In genomic region chr16:56679813-56680212, GRCh38 we compare ENCODE assay signal across 17 cellular contexts. TPM values are rescaled to one million over a fixed set of nuclear protein-coding genes. Genes with fewer than 3 reads are reported as not detected.
DNase-seq lines count a peak whose midpoint lies in the region; ATAC-seq, FAIRE-seq and TF ChIP-seq lines count a peak whose summit lies in the region.
"Had no signal": no experiment of that assay in that cellular context is flagged by ENCODE, and none has a peak within 500 bp of the region (broad histone marks: within the 10 kb centered on the region; RNA-seq: fewer than 3 reads in every experiment).

No MANE protein-coding gene starts in this region.

- H3K27ac ChIP-seq in HepG2 (ENCODE audit: extremely low read length, insufficient read depth, low read length) = no peak overlapping the region
- H3K27ac ChIP-seq: BLaER1 treated with 17β-estradiol and CSF1 and Interleukin-3, amounts not matched to agents 10 nM and 100 nM had no signal

- FAIRE-seq in HepG2 (lab: Jason Lieb, UNC) = no peak

- H2AFZ ChIP-seq in HepG2 (ENCODE audit: low read length) = no peak overlapping the region

- H3K4me2 ChIP-seq in HepG2 (ENCODE audit: low read depth, low read length) = no peak overlapping the region
- H3K4me2 ChIP-seq: BLaER1 treated with 17β-estradiol and CSF1 and Interleukin-3, amounts not matched to agents 10 nM and 100 nM had no signal

- 3% methylated on average over 6 of the region's 6 CpGs for WGBS in HepG2 (ENCODE audit: low lambda C conversion rate)

- TF ChIP-seq EP300 in HepG2 (IDR thresholded peaks at IDR 0.05; ENCODE audit: low read depth in 2 of 2, low read length in 2 of 2) = no peak
- no peak for TF ChIP-seq EP300 in HepG2 (CRISPR knock-in tag; IDR thresholded peaks at IDR 0.05; ENCODE audit: borderline replicate concordance)

- POLR2A ChIA-PET in HepG2 (lab: Yijun Ruan, JAX) = interaction anchor here (1.0 kb wide), 1 partner anchor 73 kb away, joined by 3 read pairs; no protein-coding TSS in a partner anchor

- no peak overlapping the region for H3K4me3 ChIP-seq in HepG2 (replicated peaks in 1 of 3; ENCODE audit: insufficient read depth in 1 of 3, low read depth in 2 of 3, low read length in 3 of 3)
- H3K4me3 ChIP-seq: BLaER1 treated with 17β-estradiol and CSF1 and Interleukin-3, amounts not matched to agents 10 nM and 100 nM; K562; lung had no signal

- H3K9me3 ChIP-seq in HepG2 (ENCODE audit: low read length) = no peaks in the 10 kb centered on the region
- H3K9me3 ChIP-seq: BLaER1 treated with 17β-estradiol and CSF1 and Interleukin-3, amounts not matched to agents 10 nM and 100 nM had no signal

- H3K79me2 ChIP-seq in HepG2 (ENCODE audit: insufficient read depth, low read length) = no peaks in the 10 kb centered on the region

- CTCF ChIA-PET in HepG2 (lab: Yijun Ruan, JAX; ENCODE audit: low intra/inter-chr PET ratio, low total read pairs) = no interaction called here

- no peak for ATAC-seq in HepG2
- ATAC-seq in GM18868 (IDR thresholded peaks at IDR 0.05; ENCODE audit: unreplicated experiment) = no peak
- no peak for ATAC-seq in left colon
- ATAC-seq: K562; naive thymus-derived CD4-positive, alpha-beta T cell had no signal

- no TSS peak for BruUV-seq in HepG2 (replicated peaks; lab: Mats Ljungman, UMichigan)

- no peak for TF ChIP-seq CTCF in HepG2 (CRISPR knock-in tag; IDR thresholded peaks at IDR 0.05)

- no peak overlapping the region for H3K9ac ChIP-seq in HepG2 (ENCODE audit: insufficient read depth, low read depth, low read length)
- H3K9ac ChIP-seq: BLaER1 treated with 17β-estradiol and CSF1 and Interleukin-3, amounts not matched to agents 10 nM and 100 nM had no signal

- no peaks in the 10 kb centered on the region for H3K36me3 ChIP-seq in HepG2 (replicated peaks in 1 of 2; ENCODE audit: control insufficient read depth in 1 of 2, insufficient read depth in 2 of 2, low read length in 2 of 2)
- H3K36me3 ChIP-seq: BLaER1 treated with 17β-estradiol and CSF1 and Interleukin-3, amounts not matched to agents 10 nM and 100 nM had no signal

- peak; percentile 28 for DNase-seq in Daoy (ENCODE audit: low read depth)
- peak; percentile 49 for DNase-seq in H4 (ENCODE audit: low spot score)
- DNase-seq in RPMI7951 (ENCODE audit: low read depth) = peak; percentile 35
- DNase-seq in HepG2 (ENCODE audit: low spot score) = peak; percentile 23
- no peak for DNase-seq in left colon
- no peak for DNase-seq in NCI-H2081 treated with DMSO at 0.1 percent for 48 hours (lab: John Stamatoyannopoulos, UW)
- DNase-seq: activated B cell treated with CpG ODN at 0.5 μM for 24 hours; activated T-cell treated with anti-CD3 and anti-CD28 coated beads for 4 hours; central memory CD4-positive, alpha-beta T cell; DND-41; foreskin melanocyte; naive thymus-derived CD4-positive, alpha-beta T cell; NCI-H446 had no signal

- no peak for TF ChIP-seq RAD21 in HepG2 (CRISPR knock-in tag; IDR thresholded peaks at IDR 0.05)

- intact Hi-C loops in HepG2 (cut with micrococcal nuclease; ENCODE audit: unreplicated experiment) (no loop called here), left colon (cut with DNase I, micrococcal nuclease) (no loop called here)

- in situ Hi-C loops in HepG2 (cut with HindIII; ENCODE audit: extremely low pct_ligation_motif_present, low pct_unique_long_range_greater_than_20kb) = no loop called here

- TF ChIP-seq POLR2A in HepG2 (IDR thresholded peaks at IDR 0.05; ENCODE audit: insufficient read depth in 1 of 2, low read depth in 2 of 2, low read length in 2 of 2) = no peak

- H3K4me1 ChIP-seq in HepG2 (ENCODE audit: insufficient read depth, low read length) = peaks cover 45% of the 10 kb centered on the region

- no peaks in the 10 kb centered on the region for H4K20me1 ChIP-seq in HepG2 (ENCODE audit: insufficient read depth, low read length)

- peaks cover 0 to 20% of the 10 kb centered on the region in 2 experiments; a peak in 2 of 5 replicates for H3K27me3 ChIP-seq in HepG2 (ENCODE audit: control insufficient read depth in 1 of 2, insufficient read depth in 2 of 2, low read length in 2 of 2)

RNA-seq across cellular contexts. Expression of gene MT1X, which starts 2.5 kb away (rescaled TPM):
- total RNA-seq in Daoy (2014; rRNA removed; shearing (Covaris generic)) = 70.4 and 106 TPM in 2 replicates
- 78.7 and 86.8 TPM in 2 replicates for total RNA-seq in H4 (2014; rRNA removed; shearing (Covaris generic))
- total RNA-seq in RPMI7951 (2014; rRNA removed; shearing (Covaris generic)) = 150 and 163 TPM in 2 replicates
- 288 and 327 TPM in 2 replicates for total RNA-seq in HepG2 (2016; rRNA removed; fragmentation: Illumina TruSeq; extraction: Trizol)
- total RNA-seq in HepG2 (2016; cell fraction: cytosol; rRNA removed; fragmentation: Illumina TruSeq; extraction: Trizol; ENCODE audit: low read depth) = 73.9 and 100 TPM in 2 replicates
- total RNA-seq in HepG2 (2016; cell fraction: insoluble cytoplasmic fraction; rRNA removed; fragmentation: Illumina TruSeq; extraction: Trizol) = 257 and 313 TPM in 2 replicates
- total RNA-seq in HepG2 (2016; cell fraction: membrane; rRNA removed; fragmentation: Illumina TruSeq; extraction: Trizol) = 97.1 and 117 TPM in 2 replicates
- total RNA-seq in HepG2 (2016; cell fraction: nucleus; rRNA removed; fragmentation: Illumina TruSeq; extraction: Trizol) = 90.2 and 125 TPM in 2 replicates
- polyA plus RNA-seq in HepG2 (2011; rRNA removed) = 9.8 and 19.7 TPM in 2 replicates
- 45.2 and 131 TPM in 2 replicates for polyA plus RNA-seq in HepG2 (2011; cell fraction: cytosol; rRNA removed)
- polyA plus RNA-seq in HepG2 (2011; cell fraction: nucleus; rRNA removed) = 13.2 and 26.8 TPM in 2 replicates
- polyA plus RNA-seq in HepG2 (2012) = 19.2 and 23.8 TPM in 2 replicates
- polyA plus RNA-seq in HepG2 (2016; cell fraction: cytosol; fragmentation: Illumina TruSeq; extraction: Trizol; ENCODE audit: low read depth) = 63.5 and 83.4 TPM in 2 replicates
- 331 and 345 TPM in 2 replicates for polyA plus RNA-seq in HepG2 (2016; cell fraction: insoluble cytoplasmic fraction; fragmentation: Illumina TruSeq; extraction: Trizol; ENCODE audit: low read depth)
- polyA plus RNA-seq in HepG2 (2016; cell fraction: membrane; fragmentation: Illumina TruSeq; extraction: Trizol; ENCODE audit: low read depth) = 110 and 112 TPM in 2 replicates
- polyA plus RNA-seq in HepG2 (2016; cell fraction: nucleus; fragmentation: Illumina TruSeq; extraction: Trizol; ENCODE audit: insufficient read depth, low read depth) = 198 and 202 TPM in 2 replicates
- polyA minus RNA-seq in HepG2 (2011; rRNA and poly(A)+ RNA removed; ENCODE audit: low replicate concordance) = 60.6 and 119 TPM in 2 replicates
- polyA minus RNA-seq in HepG2 (2011; cell fraction: cytosol; rRNA and poly(A)+ RNA removed) = 14.0 and 19.4 TPM in 2 replicates
- 6.5 and 8.1 TPM in 2 replicates for polyA minus RNA-seq in HepG2 (2011; cell fraction: nucleus; rRNA and poly(A)+ RNA removed)
- 10 to 100 TPM; 29.5 to 63.4 TPM for total RNA-seq in left colon

RNA-seq across cellular contexts. Expression of gene MT1H, which starts 10.2 kb away (rescaled TPM):
- not detected in 2 replicates for total RNA-seq in Daoy (2014; rRNA removed; shearing (Covaris generic))
- not detected in 2 replicates for total RNA-seq in H4 (2014; rRNA removed; shearing (Covaris generic))
- total RNA-seq in RPMI7951 (2014; rRNA removed; shearing (Covaris generic)) = not detected in 2 replicates
- total RNA-seq in HepG2 (2016; rRNA removed; fragmentation: Illumina TruSeq; extraction: Trizol) (0.60 TPM in 1 of 2 replicates, not detected in the other), left colon (10 to 100 TPM in 1 of 2 donors, 1 to 10 TPM in 1; 3.3 to 80.9 TPM)
- total RNA-seq in HepG2 (2016; cell fraction: cytosol; rRNA removed; fragmentation: Illumina TruSeq; extraction: Trizol; ENCODE audit: low read depth) = not detected in 2 replicates
- total RNA-seq in HepG2 (2016; cell fraction: insoluble cytoplasmic fraction; rRNA removed; fragmentation: Illumina TruSeq; extraction: Trizol) = not detected in 2 replicates
- total RNA-seq in HepG2 (2016; cell fraction: membrane; rRNA removed; fragmentation: Illumina TruSeq; extraction: Trizol) = not detected in 2 replicates
- total RNA-seq in HepG2 (2016; cell fraction: nucleus; rRNA removed; fragmentation: Illumina TruSeq; extraction: Trizol) = 0.65 TPM in 1 of 2 replicates, not detected in the other
- not detected in 2 replicates for polyA plus RNA-seq in HepG2 (2011; rRNA removed)
- polyA plus RNA-seq in HepG2 (2011; cell fraction: cytosol; rRNA removed) = not detected in 2 replicates
- not detected in 2 replicates for polyA plus RNA-seq in HepG2 (2011; cell fraction: nucleus; rRNA removed)
- not detected in 2 replicates for polyA plus RNA-seq in HepG2 (2012)
- polyA plus RNA-seq in HepG2 (2016; cell fraction: cytosol; fragmentation: Illumina TruSeq; extraction: Trizol; ENCODE audit: low read depth) = 0.37 TPM in 1 of 2 replicates, not detected in the other
- polyA plus RNA-seq in HepG2 (2016; cell fraction: insoluble cytoplasmic fraction; fragmentation: Illumina TruSeq; extraction: Trizol; ENCODE audit: low read depth) = 1.2 TPM in 1 of 2 replicates, not detected in the other
- not detected in 2 replicates for polyA plus RNA-seq in HepG2 (2016; cell fraction: membrane; fragmentation: Illumina TruSeq; extraction: Trizol; ENCODE audit: low read depth)
- polyA plus RNA-seq in HepG2 (2016; cell fraction: nucleus; fragmentation: Illumina TruSeq; extraction: Trizol; ENCODE audit: insufficient read depth, low read depth) = 2.4 TPM in 1 of 2 replicates, not detected in the other
- not detected in 2 replicates for polyA minus RNA-seq in HepG2 (2011; rRNA and poly(A)+ RNA removed; ENCODE audit: low replicate concordance)
- polyA minus RNA-seq in HepG2 (2011; cell fraction: cytosol; rRNA and poly(A)+ RNA removed) = not detected in 2 replicates
- not detected in 2 replicates for polyA minus RNA-seq in HepG2 (2011; cell fraction: nucleus; rRNA and poly(A)+ RNA removed)
- total RNA-seq: K562 had no signal
- polyA plus RNA-seq: naive thymus-derived CD4-positive, alpha-beta T cell had no signal

RNA-seq across cellular contexts. Expression of gene MT1G, which starts 11.9 kb away (rescaled TPM):
- 8.2 and 16.3 TPM in 2 replicates for total RNA-seq in Daoy (2014; rRNA removed; shearing (Covaris generic))
- total RNA-seq in H4 (2014; rRNA removed; shearing (Covaris generic)) = not detected in 2 replicates
- total RNA-seq in RPMI7951 (2014; rRNA removed; shearing (Covaris generic)) = 6.8 and 13.5 TPM in 2 replicates
- 377 and 511 TPM in 2 replicates for total RNA-seq in HepG2 (2016; rRNA removed; fragmentation: Illumina TruSeq; extraction: Trizol)
- 81.8 and 119 TPM in 2 replicates for total RNA-seq in HepG2 (2016; cell fraction: cytosol; rRNA removed; fragmentation: Illumina TruSeq; extraction: Trizol; ENCODE audit: low read depth)
- 362 and 548 TPM in 2 replicates for total RNA-seq in HepG2 (2016; cell fraction: insoluble cytoplasmic fraction; rRNA removed; fragmentation: Illumina TruSeq; extraction: Trizol)
- 191 and 213 TPM in 2 replicates for total RNA-seq in HepG2 (2016; cell fraction: membrane; rRNA removed; fragmentation: Illumina TruSeq; extraction: Trizol)
- 142 and 170 TPM in 2 replicates for total RNA-seq in HepG2 (2016; cell fraction: nucleus; rRNA removed; fragmentation: Illumina TruSeq; extraction: Trizol)
- polyA plus RNA-seq in HepG2 (2011; rRNA removed) = 1.1 and 3.6 TPM in 2 replicates
- 1.00 and 10.2 TPM in 2 replicates for polyA plus RNA-seq in HepG2 (2011; cell fraction: cytosol; rRNA removed)
- 2.0 and 3.1 TPM in 2 replicates for polyA plus RNA-seq in HepG2 (2011; cell fraction: nucleus; rRNA removed)
- 11.3 and 12.1 TPM in 2 replicates for polyA plus RNA-seq in HepG2 (2012)
- polyA plus RNA-seq in HepG2 (2016; cell fraction: cytosol; fragmentation: Illumina TruSeq; extraction: Trizol; ENCODE audit: low read depth) = 179 and 216 TPM in 2 replicates
- 943 and 977 TPM in 2 replicates for polyA plus RNA-seq in HepG2 (2016; cell fraction: insoluble cytoplasmic fraction; fragmentation: Illumina TruSeq; extraction: Trizol; ENCODE audit: low read depth)
- polyA plus RNA-seq in HepG2 (2016; cell fraction: membrane; fragmentation: Illumina TruSeq; extraction: Trizol; ENCODE audit: low read depth) = 335 and 361 TPM in 2 replicates
- polyA plus RNA-seq in HepG2 (2016; cell fraction: nucleus; fragmentation: Illumina TruSeq; extraction: Trizol; ENCODE audit: insufficient read depth, low read depth) = 454 and 473 TPM in 2 replicates
- polyA minus RNA-seq in HepG2 (2011; rRNA and poly(A)+ RNA removed; ENCODE audit: low replicate concordance) = 4.1 TPM in 1 of 2 replicates, not detected in the other
- 2.0 TPM in 1 of 2 replicates, not detected in the other for polyA minus RNA-seq in HepG2 (2011; cell fraction: cytosol; rRNA and poly(A)+ RNA removed)
- not detected in 2 replicates for polyA minus RNA-seq in HepG2 (2011; cell fraction: nucleus; rRNA and poly(A)+ RNA removed)
- 100 to 1,000 TPM in 1 of 2 donors, 10 to 100 TPM in 1; 22.4 to 484 TPM for total RNA-seq in left colon
- polyA plus RNA-seq: naive thymus-derived CD4-positive, alpha-beta T cell had no signal

RNA-seq across cellular contexts. Expression of gene MT1F, which starts 22.1 kb away (rescaled TPM):
- total RNA-seq in Daoy (2014; rRNA removed; shearing (Covaris generic)) = 0.29 TPM in 1 of 2 replicates, not detected in the other
- total RNA-seq in H4 (2014; rRNA removed; shearing (Covaris generic)) = 0.14 TPM in 1 of 2 replicates, not detected in the other
- total RNA-seq in RPMI7951 (2014; rRNA removed; shearing (Covaris generic)) = 6.5 and 9.0 TPM in 2 replicates
- total RNA-seq in HepG2 (2016; rRNA removed; fragmentation: Illumina TruSeq; extraction: Trizol) (169 and 211 TPM in 2 replicates), left colon (10 to 100 TPM in 1 of 2 donors, 1 to 10 TPM in 1; 9.0 to 71.2 TPM)
- total RNA-seq in HepG2 (2016; cell fraction: cytosol; rRNA removed; fragmentation: Illumina TruSeq; extraction: Trizol; ENCODE audit: low read depth) = 74.8 and 116 TPM in 2 replicates
- total RNA-seq in HepG2 (2016; cell fraction: insoluble cytoplasmic fraction; rRNA removed; fragmentation: Illumina TruSeq; extraction: Trizol) = 152 and 218 TPM in 2 replicates
- 102 and 129 TPM in 2 replicates for total RNA-seq in HepG2 (2016; cell fraction: membrane; rRNA removed; fragmentation: Illumina TruSeq; extraction: Trizol)
- 74.7 and 86.2 TPM in 2 replicates for total RNA-seq in HepG2 (2016; cell fraction: nucleus; rRNA removed; fragmentation: Illumina TruSeq; extraction: Trizol)
- 1.2 and 1.9 TPM in 2 replicates for polyA plus RNA-seq in HepG2 (2011; rRNA removed)
- polyA plus RNA-seq in HepG2 (2011; cell fraction: cytosol; rRNA removed) = 0.65 and 3.2 TPM in 2 replicates
- polyA plus RNA-seq in HepG2 (2011; cell fraction: nucleus; rRNA removed) = 0.74 and 1.2 TPM in 2 replicates
- 7.4 and 10.6 TPM in 2 replicates for polyA plus RNA-seq in HepG2 (2012)
- polyA plus RNA-seq in HepG2 (2016; cell fraction: cytosol; fragmentation: Illumina TruSeq; extraction: Trizol; ENCODE audit: low read depth) = 118 and 166 TPM in 2 replicates
- 244 and 275 TPM in 2 replicates for polyA plus RNA-seq in HepG2 (2016; cell fraction: insoluble cytoplasmic fraction; fragmentation: Illumina TruSeq; extraction: Trizol; ENCODE audit: low read depth)
- polyA plus RNA-seq in HepG2 (2016; cell fraction: membrane; fragmentation: Illumina TruSeq; extraction: Trizol; ENCODE audit: low read depth) = 146 and 151 TPM in 2 replicates
- polyA plus RNA-seq in HepG2 (2016; cell fraction: nucleus; fragmentation: Illumina TruSeq; extraction: Trizol; ENCODE audit: insufficient read depth, low read depth) = 115 and 132 TPM in 2 replicates
- polyA minus RNA-seq in HepG2 (2011; rRNA and poly(A)+ RNA removed; ENCODE audit: low replicate concordance) = 0.28 and 5.1 TPM in 2 replicates
- polyA minus RNA-seq in HepG2 (2011; cell fraction: cytosol; rRNA and poly(A)+ RNA removed) = 1.3 and 2.2 TPM in 2 replicates
- polyA minus RNA-seq in HepG2 (2011; cell fraction: nucleus; rRNA and poly(A)+ RNA removed) = 0.64 TPM in 1 of 2 replicates, not detected in the other

RNA-seq across cellular contexts. Expression of gene MT1B, which starts 28.1 kb away (rescaled TPM):
- total RNA-seq in Daoy (2014; rRNA removed; shearing (Covaris generic)) = not detected in 2 replicates
- total RNA-seq in H4 (2014; rRNA removed; shearing (Covaris generic)) = not detected in 2 replicates
- not detected in 2 replicates for total RNA-seq in RPMI7951 (2014; rRNA removed; shearing (Covaris generic))
- 0.89 TPM in 1 of 2 replicates, not detected in the other for total RNA-seq in HepG2 (2016; rRNA removed; fragmentation: Illumina TruSeq; extraction: Trizol)
- total RNA-seq in HepG2 (2016; cell fraction: cytosol; rRNA removed; fragmentation: Illumina TruSeq; extraction: Trizol; ENCODE audit: low read depth) = not detected in 2 replicates
- total RNA-seq in HepG2 (2016; cell fraction: insoluble cytoplasmic fraction; rRNA removed; fragmentation: Illumina TruSeq; extraction: Trizol) = 0.45 TPM in 1 of 2 replicates, not detected in the other
- total RNA-seq in HepG2 (2016; cell fraction: membrane; rRNA removed; fragmentation: Illumina TruSeq; extraction: Trizol) = not detected in 2 replicates
- not detected in 2 replicates for total RNA-seq in HepG2 (2016; cell fraction: nucleus; rRNA removed; fragmentation: Illumina TruSeq; extraction: Trizol)
- not detected in 2 replicates for polyA plus RNA-seq in HepG2 (2011; rRNA removed)
- not detected in 2 replicates for polyA plus RNA-seq in HepG2 (2011; cell fraction: cytosol; rRNA removed)
- polyA plus RNA-seq in HepG2 (2011; cell fraction: nucleus; rRNA removed) = not detected in 2 replicates
- not detected in 2 replicates for polyA plus RNA-seq in HepG2 (2012)
- 1.1 TPM in 1 of 2 replicates, not detected in the other for polyA plus RNA-seq in HepG2 (2016; cell fraction: cytosol; fragmentation: Illumina TruSeq; extraction: Trizol; ENCODE audit: low read depth)
- polyA plus RNA-seq in HepG2 (2016; cell fraction: insoluble cytoplasmic fraction; fragmentation: Illumina TruSeq; extraction: Trizol; ENCODE audit: low read depth) = 1.3 TPM in 1 of 2 replicates, not detected in the other
- polyA plus RNA-seq in HepG2 (2016; cell fraction: membrane; fragmentation: Illumina TruSeq; extraction: Trizol; ENCODE audit: low read depth) = not detected in 2 replicates
- polyA plus RNA-seq in HepG2 (2016; cell fraction: nucleus; fragmentation: Illumina TruSeq; extraction: Trizol; ENCODE audit: insufficient read depth, low read depth) = not detected in 2 replicates
- polyA minus RNA-seq in HepG2 (2011; rRNA and poly(A)+ RNA removed; ENCODE audit: low replicate concordance) = not detected in 2 replicates
- polyA minus RNA-seq in HepG2 (2011; cell fraction: cytosol; rRNA and poly(A)+ RNA removed) = not detected in 2 replicates
- polyA minus RNA-seq in HepG2 (2011; cell fraction: nucleus; rRNA and poly(A)+ RNA removed) = not detected in 2 replicates
- total RNA-seq in left colon = not detected
- total RNA-seq: activated B cell treated with CpG ODN at 0.5 μM for 24 hours; K562; lung; naive thymus-derived CD4-positive, alpha-beta T cell had no signal
- polyA plus RNA-seq: K562; lung; naive thymus-derived CD4-positive, alpha-beta T cell had no signal

Comparison
In these comparisons a context has a peak if more than half of its experiments do, and no peak if none do; other contexts are left out.
1. DNase-seq: peak in Daoy (single experiment), H4 (single experiment), RPMI7951 (single experiment) and HepG2 (single experiment); none in left colon (0 of 2) and NCI-H2081 treated with DMSO at 0.1 percent for 48 hours (single experiment).